2 cellular contexts compared by ENCODE assay signal in the genomic region with DNA sequence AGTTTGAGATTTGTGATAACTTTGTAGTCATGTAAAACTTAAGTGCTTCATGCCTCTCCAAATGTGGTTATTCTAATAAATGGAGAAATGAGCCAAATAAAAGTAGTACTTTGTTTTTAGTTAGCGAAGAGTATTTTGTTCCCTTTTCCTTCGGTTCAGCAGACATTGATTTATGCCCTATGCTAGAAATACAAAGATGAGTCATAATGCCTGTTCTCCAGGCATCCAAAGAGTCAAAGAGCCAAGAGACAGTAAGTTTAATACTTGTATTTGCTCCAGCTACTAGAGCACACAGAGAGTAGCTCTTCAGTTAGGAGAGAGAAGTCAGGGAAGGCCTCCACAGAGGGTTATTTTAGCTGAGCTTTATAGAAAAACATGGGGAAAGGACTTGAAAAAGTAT.
TF ChIP-seq lines count a peak whose summit lies in the region.

No MANE protein-coding gene starts in this region.

TF ChIP-seq in IMR-90, 13 proteins besides CTCF, POLR2A, EP300 and RAD21 (continued from another document):
- TF ChIP-seq, protein P1, sequence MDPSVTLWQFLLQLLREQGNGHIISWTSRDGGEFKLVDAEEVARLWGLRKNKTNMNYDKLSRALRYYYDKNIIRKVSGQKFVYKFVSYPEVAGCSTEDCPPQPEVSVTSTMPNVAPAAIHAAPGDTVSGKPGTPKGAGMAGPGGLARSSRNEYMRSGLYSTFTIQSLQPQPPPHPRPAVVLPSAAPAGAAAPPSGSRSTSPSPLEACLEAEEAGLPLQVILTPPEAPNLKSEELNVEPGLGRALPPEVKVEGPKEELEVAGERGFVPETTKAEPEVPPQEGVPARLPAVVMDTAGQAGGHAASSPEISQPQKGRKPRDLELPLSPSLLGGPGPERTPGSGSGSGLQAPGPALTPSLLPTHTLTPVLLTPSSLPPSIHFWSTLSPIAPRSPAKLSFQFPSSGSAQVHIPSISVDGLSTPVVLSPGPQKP (IDR thresholded peaks at IDR 0.05; ENCODE audit: borderline replicate concordance, low read depth, low read length) = no peak
- TF ChIP-seq MAZ (IDR thresholded peaks at IDR 0.05; ENCODE audit: borderline replicate concordance, low read depth, low read length) (no peak), RCOR1 (IDR thresholded peaks at IDR 0.05; ENCODE audit: insufficient replicate concordance, low read length) (no peak), FOS (IDR thresholded peaks at IDR 0.05; ENCODE audit: low read depth, low read length) (peak; percentile 81), NFE2L2 (IDR thresholded peaks at IDR 0.05; ENCODE audit: low read depth, low read length) (no peak), CEBPB (IDR thresholded peaks at IDR 0.05; ENCODE audit: low read depth, low read length) (no peak), RFX5 (IDR thresholded peaks at IDR 0.05; ENCODE audit: low read depth, low read length) (no peak)

TF ChIP-seq in GM12891, 5 proteins besides CTCF, POLR2A, EP300 and RAD21 (continued from another document):
- TF ChIP-seq POLR2AphosphoS5 (IDR thresholded peaks at IDR 0.05; ENCODE audit: low read depth, low read length) = no peak
- no peak for TF ChIP-seq TAF1 (IDR thresholded peaks at IDR 0.05; ENCODE audit: low read depth, low read length)
TF ChIP-seq in GM12891: peak in this region for 0.
